Comparison of ENCODE assay signal across 10 cellular contexts in the genomic region with DNA sequence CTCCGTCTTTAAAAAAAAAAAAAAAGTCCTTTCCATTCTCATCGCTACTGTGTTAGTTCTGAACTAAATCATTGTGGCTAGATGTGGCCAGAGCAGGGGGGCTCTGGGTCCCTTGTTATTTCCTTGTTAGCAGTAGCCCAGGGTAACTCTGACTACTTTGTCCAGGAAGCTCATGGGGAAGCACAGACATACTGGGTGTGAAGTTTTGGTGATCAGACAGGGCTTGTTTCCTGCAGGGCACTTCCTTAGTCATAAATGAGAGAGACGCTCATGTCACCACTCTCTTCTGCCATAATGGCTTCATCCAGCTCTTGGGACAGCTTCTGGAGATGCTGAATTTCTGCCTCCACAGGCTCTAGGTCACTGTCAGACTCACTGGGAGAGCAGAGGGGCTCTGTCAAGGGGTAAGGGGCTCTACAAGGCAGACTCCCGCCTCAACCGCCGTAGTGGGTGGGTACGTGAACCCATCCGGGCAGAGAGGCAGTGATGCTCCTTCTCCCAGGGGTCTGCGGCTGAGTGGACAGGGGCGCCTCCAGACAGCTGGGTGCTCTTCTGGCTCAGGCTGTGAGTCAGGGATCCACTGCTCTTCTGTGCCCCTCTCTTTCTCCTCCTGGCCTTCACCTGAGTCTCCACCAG. TPM values are rescaled to one million over a fixed set of nuclear protein-coding genes. Genes with fewer than 3 reads are reported as not detected.
DNase-seq lines count a peak whose midpoint lies in the region; ATAC-seq and TF ChIP-seq lines count a peak whose summit lies in the region.
"Had no signal": no experiment of that assay in that cellular context is flagged by ENCODE, and none has a peak within 500 bp of the region (broad histone marks: within the 10 kb centered on the region; RNA-seq: fewer than 3 reads in every experiment).

No MANE protein-coding gene starts in this region.

- no peak overlapping the region for H2BK5ac ChIP-seq in mesendoderm (ENCODE audit: low read length)

- no peak for TF ChIP-seq CTCF in GM13976 (IDR thresholded peaks at IDR 0.05; ENCODE audit: borderline replicate concordance, control extremely low read depth, extremely low read depth, insufficient read depth, missing control alignments)

- no peak overlapping the region for H3K4ac ChIP-seq in mesendoderm (ENCODE audit: low read depth, low read length)

- no CpG with 5 or more reads among the region's 10 CpGs for whole genome bisulfite sequencing in mesendoderm (ENCODE audit: extremely low coverage, insufficient coverage, low lambda C conversion rate)

- H3K79me2 ChIP-seq in mesendoderm (ENCODE audit: control insufficient read depth, insufficient read depth, low read length), result peaks cover 28% of the 10 kb centered on the region

- peak; percentile 26 for DNase-seq in GM13976 (ENCODE audit: low spot score)
- DNase-seq in activated CD4-positive, CD25-positive, alpha-beta regulatory T cell treated with anti-CD3 and anti-CD28 coated beads, Interleukin-2, amount 50 U/mL, for 72 hours, result peak; percentile 34
- DNase-seq in mesendoderm, result peak; percentile 47
- no peak for DNase-seq in cerebellar cortex (ENCODE audit: low spot score)
- DNase-seq in NCI-H1930 (lab: John Stamatoyannopoulos, UW), result no peak
- DNase-seq in NCI-H2107 (lab: John Stamatoyannopoulos, UW), result no peak
- DNase-seq: foreskin fibroblast had no signal

- H3K23ac ChIP-seq in mesendoderm (ENCODE audit: low read length), result no peak overlapping the region

- H2AK5ac ChIP-seq in mesendoderm (ENCODE audit: low read length), result no peak overlapping the region

- in situ Hi-C loops in GM13976 (cut with MboI; ENCODE audit: low sequenced_read_pairs, unreplicated experiment), result no loop called here

- H3K56ac ChIP-seq in mesendoderm (ENCODE audit: low read length), result no peak overlapping the region

- ATAC-seq in HG02623 (IDR thresholded peaks at IDR 0.05; ENCODE audit: unreplicated experiment) (peak; percentile 53), GM18861 (IDR thresholded peaks at IDR 0.05; ENCODE audit: unreplicated experiment) (no peak)

- peaks cover 8% of the 10 kb centered on the region for H3K4me1 ChIP-seq in mesendoderm (ENCODE audit: control insufficient read depth, low read depth, low read length)

- H3K18ac ChIP-seq in mesendoderm (ENCODE audit: low read length), result peak overlapping the region; percentile 5

- H3K79me1 ChIP-seq in mesendoderm (ENCODE audit: low read length), result peaks cover 12% of the 10 kb centered on the region

- no peak overlapping the region for H3K4me2 ChIP-seq in mesendoderm (ENCODE audit: low read length)

- H4K8ac ChIP-seq in mesendoderm (ENCODE audit: low read depth, low read length), result no peak overlapping the region

- H4K5ac ChIP-seq in mesendoderm (ENCODE audit: low read length), result no peak overlapping the region

- H3K27ac ChIP-seq in mesendoderm (ENCODE audit: low read depth, low read length), result no peak overlapping the region
- H3K27ac ChIP-seq: SK-N-MC had no signal

- no peak overlapping the region for H2BK15ac ChIP-seq in mesendoderm (replicated peaks; ENCODE audit: low read depth)

- H3K27me3 ChIP-seq in mesendoderm (ENCODE audit: insufficient read depth, low read length, poor library complexity), result no peaks in the 10 kb centered on the region

- H3K36me3 ChIP-seq in mesendoderm (ENCODE audit: control insufficient read depth, insufficient read depth, low read length), result no peaks in the 10 kb centered on the region

- H3K4me3 ChIP-seq in mesendoderm (ENCODE audit: low read length), result no peak overlapping the region
- H3K4me3 ChIP-seq: SK-N-MC had no signal

- no peak overlapping the region for H3K9ac ChIP-seq in mesendoderm (ENCODE audit: low read length)

- H2BK120ac ChIP-seq in mesendoderm (ENCODE audit: low read depth, low read length), result no peak overlapping the region

RNA-seq across cellular contexts. Expression of gene STIM2, which starts 12.9 kb away (rescaled TPM):
- polyA plus RNA-seq in mesendoderm (2013, experiment 1 of 2), result 23.9 TPM
- 22.4 TPM for polyA plus RNA-seq in mesendoderm (2013, experiment 2 of 2)

Comparison
In these comparisons a context has a peak if more than half of its experiments do, and no peak if none do; other contexts are left out.
1. DNase-seq: peak in GM13976 (single experiment), activated CD4-positive, CD25-positive, alpha-beta regulatory T cell treated with anti-CD3 and anti-CD28 coated beads, Interleukin-2, amount 50 U/mL, for 72 hours (single experiment) and mesendoderm (single experiment); none in cerebellar cortex (single experiment), NCI-H1930 (0 of 2) and NCI-H2107 (single experiment).